In genomic region chr7:150946826-150947750, GRCh38 we compare ENCODE assay signal across 13 cellular contexts. TPM values are rescaled to one million over a fixed set of nuclear protein-coding genes. Genes with fewer than 3 reads are reported as not detected.
DNase-seq lines count a peak whose midpoint lies in the region; ATAC-seq and TF ChIP-seq lines count a peak whose summit lies in the region.
"Had no signal": no experiment of that assay in that cellular context is flagged by ENCODE, and none has a peak within 500 bp of the region (broad histone marks: within the 10 kb centered on the region; RNA-seq: fewer than 3 reads in every experiment).

No MANE protein-coding gene starts in this region.

- no peaks in the 10 kb centered on the region for H4K20me1 ChIP-seq in BLaER1

- H3K27ac ChIP-seq in BLaER1, result no peak overlapping the region
- H3K27ac ChIP-seq: right lobe of liver had no signal

- H3K27me3 ChIP-seq in BLaER1 (no peaks in the 10 kb centered on the region), H7 (ENCODE audit: control insufficient read depth, insufficient read depth, low read length) (peaks cover 16% of the 10 kb centered on the region)
- H3K27me3 ChIP-seq: right lobe of liver had no signal

- H3K36me3 ChIP-seq in BLaER1, result peaks cover 15% of the 10 kb centered on the region; the same call in 1 of the 2 replicates
- H3K36me3 ChIP-seq in H7 (replicated peaks; ENCODE audit: control insufficient read depth, insufficient read depth, low read length), result no peaks in the 10 kb centered on the region
- H3K36me3 ChIP-seq: right lobe of liver had no signal

- no peak for TF ChIP-seq CTCF in nephron progenitor cell (IDR thresholded peaks at IDR 0.05)

- peaks cover 72% of the 10 kb centered on the region for H3K4me1 Mint-ChIP-seq in nephron progenitor cell

- no peaks in the 10 kb centered on the region for H3K9me3 ChIP-seq in BLaER1
- H3K9me3 ChIP-seq: right lobe of liver had no signal

- H3K27ac Mint-ChIP-seq in nephron progenitor cell, result no peak overlapping the region

- H3K9ac ChIP-seq in BLaER1, result no peak overlapping the region

- intact Hi-C loops in left cardiac atrium (cut with DNase I), result loop anchor here in 1 of 2 donors (5.0 kb wide), 1 partner anchor 40 kb away; no protein-coding TSS in a partner anchor

- no peaks in the 10 kb centered on the region for H3K9me3 Mint-ChIP-seq in nephron progenitor cell

- no peak overlapping the region for H3K4me3 ChIP-seq in BLaER1
- peak overlapping the region; percentile 31; the same call in 1 of the 2 replicates for H3K4me3 ChIP-seq in H7 (ENCODE audit: insufficient read depth, low read depth, low read length)
- H3K4me3 ChIP-seq: right lobe of liver had no signal

- H3K36me3 Mint-ChIP-seq in nephron progenitor cell (ENCODE audit: low read depth), result peaks cover 9% of the 10 kb centered on the region

- peaks cover 63% of the 10 kb centered on the region for H3K4me1 ChIP-seq in BLaER1
- H3K4me1 ChIP-seq: right lobe of liver had no signal

- H3K27me3 Mint-ChIP-seq in nephron progenitor cell (ENCODE audit: low read depth, poor library complexity), result peaks cover 6% of the 10 kb centered on the region

- H3K4me3 Mint-ChIP-seq in nephron progenitor cell, result peak overlapping the region; percentile 61

- ATAC-seq in left cardiac atrium (no peak), GM21515 (IDR thresholded peaks at IDR 0.05; ENCODE audit: unreplicated experiment) (no peak)
- ATAC-seq: right lobe of liver had no signal

- H3K4me2 ChIP-seq in BLaER1, result 0 out of 2 replicates have a peak overlapping the region, but pooled peaks have one; percentile 86

- DNase-seq in H7, result peak; percentile 82
- peak; percentile 16 for DNase-seq in left cardiac atrium
- no peak for DNase-seq in nephron progenitor cell
- no peak for DNase-seq in stimulated activated CD4-positive, alpha-beta T cell treated with anti-CD3 and anti-CD28 coated beads, Interleukin-1b, Interleukin-23, amount 100 ng/mL, for 48 hours
- no peak for DNase-seq in hypothalamus (lab: John Stamatoyannopoulos, UW)
- DNase-seq in GM19240 (ENCODE audit: insufficient read length, low spot score), result no peak
- DNase-seq: activated CD4-positive, alpha-beta T cell treated with anti-CD3 and anti-CD28 coated beads for 1 hour; AML-193; NCI-H1048; stimulated activated CD4-positive, alpha-beta T cell treated with anti-CD3 and anti-CD28 coated beads, Interleukin-4, amount 100 ng/mL, for 24 hours had no signal

RNA-seq across cellular contexts. Expression of gene KCNH2, which starts 31.0 kb away (rescaled TPM):
- 9.3 and 9.5 TPM in 2 replicates for total RNA-seq in H7 (2014; rRNA removed; shearing (Covaris generic))
- total RNA-seq in left cardiac atrium, result 10 to 100 TPM; 59.1 to 82.1 TPM

RNA-seq across cellular contexts. Expression of gene NOS3, which starts 43.7 kb away (rescaled TPM):
- total RNA-seq in H7 (2014; rRNA removed; shearing (Covaris generic)), result 15.5 and 16.5 TPM in 2 replicates
- 10 to 100 TPM; 13.1 to 63.9 TPM for total RNA-seq in left cardiac atrium

Comparison
In these comparisons a context has a peak if more than half of its experiments do, and no peak if none do; other contexts are left out.
1. DNase-seq: peak in H7 (single experiment) and left cardiac atrium (single experiment); none in nephron progenitor cell (single experiment), stimulated activated CD4-positive, alpha-beta T cell treated with anti-CD3 and anti-CD28 coated beads, Interleukin-1b, Interleukin-23, amount 100 ng/mL, for 48 hours (single experiment), hypothalamus (0 of 51) and GM19240 (single experiment).